11 cellular contexts compared by ENCODE assay signal in genomic region chr4:54661686-54662085, GRCh38. TPM values are rescaled to one million over a fixed set of nuclear protein-coding genes. Genes with fewer than 3 reads are reported as not detected.
DNase-seq lines count a peak whose midpoint lies in the region; ATAC-seq, FAIRE-seq and TF ChIP-seq lines count a peak whose summit lies in the region.
"Had no signal": no experiment of that assay in that cellular context is flagged by ENCODE, and none has a peak within 500 bp of the region (broad histone marks: within the 10 kb centered on the region; RNA-seq: fewer than 3 reads in every experiment).

No MANE protein-coding gene starts in this region.

- DNase-seq in H54 (ENCODE audit: insufficient read length, low spot score) = peak; percentile 49
- peak; percentile 52 for DNase-seq in T1000 (lab: John Stamatoyannopoulos, UW)
- peak; percentile 92 for DNase-seq in fibroblast of peridontal ligament (ENCODE audit: extremely low read depth)
- no peak for DNase-seq in type B pancreatic cell (ENCODE audit: extremely low spot score, unreplicated experiment)
- no peak for DNase-seq in left cardiac atrium
- DNase-seq: NCI-H2107; stimulated activated CD4-positive, alpha-beta T cell treated with anti-CD3 and anti-CD28 coated beads, Interleukin-4, amount 100 ng/mL, for 24 hours; T-helper 17 cell had no signal

- TF ChIP-seq POLR2A in H54 (IDR thresholded peaks at IDR 0.05; ENCODE audit: low read depth, low read length) = no peak

- no peaks in the 10 kb centered on the region for H3K9me3 Mint-ChIP-seq in type B pancreatic cell
- H3K9me3 Mint-ChIP-seq: activated naive CD4-positive, alpha-beta T cell treated with anti-CD3 and anti-CD28 coated beads, Interleukin-2, amount 50 U/mL, for 24 hours had no signal

- no peak for TF ChIP-seq CTCF in type B pancreatic cell (conservative IDR thresholded peaks at IDR 0.05)

- peak overlapping the region; percentile 6 for H3K4me3 Mint-ChIP-seq in type B pancreatic cell
- H3K4me3 Mint-ChIP-seq: activated naive CD4-positive, alpha-beta T cell treated with anti-CD3 and anti-CD28 coated beads, Interleukin-2, amount 50 U/mL, for 24 hours; T-helper 17 cell had no signal

- H3K36me3 Mint-ChIP-seq in type B pancreatic cell = no peaks in the 10 kb centered on the region
- H3K36me3 Mint-ChIP-seq: activated naive CD4-positive, alpha-beta T cell treated with anti-CD3 and anti-CD28 coated beads, Interleukin-2, amount 50 U/mL, for 24 hours had no signal

- H3K4me1 Mint-ChIP-seq in type B pancreatic cell (ENCODE audit: unreplicated experiment) = peaks cover 20% of the 10 kb centered on the region

- no peak for FAIRE-seq in H54 (lab: Jason Lieb, UNC)

- H3K27me3 Mint-ChIP-seq in type B pancreatic cell = peaks cover 48% of the 10 kb centered on the region

- ATAC-seq in GM18861 (IDR thresholded peaks at IDR 0.05; ENCODE audit: unreplicated experiment) = no peak
- ATAC-seq in GM19035 (IDR thresholded peaks at IDR 0.05; ENCODE audit: unreplicated experiment) = no peak
- no peak for ATAC-seq in left cardiac atrium
- ATAC-seq: T-helper 17 cell had no signal

- no peak overlapping the region for H3K27ac Mint-ChIP-seq in type B pancreatic cell
- H3K27ac Mint-ChIP-seq: activated naive CD4-positive, alpha-beta T cell treated with anti-CD3 and anti-CD28 coated beads, Interleukin-2, amount 50 U/mL, for 24 hours; T-helper 17 cell had no signal

- intact Hi-C loops in left cardiac atrium (cut with DNase I) = no loop called here

RNA-seq across cellular contexts. Expression of gene KIT, which starts 3.9 kb away (rescaled TPM):
- total RNA-seq in type B pancreatic cell (ENCODE audit: low replicate concordance) (5.5 and 19.5 TPM in 2 replicates), left cardiac atrium (1 to 10 TPM; 2.3 to 3.4 TPM)

Comparison
In these comparisons a context has a peak if more than half of its experiments do, and no peak if none do; other contexts are left out.
1. DNase-seq: peak in H54 (single experiment), T1000 (single experiment) and fibroblast of peridontal ligament (single experiment); none in type B pancreatic cell (single experiment) and left cardiac atrium (single experiment).